ENCODE assay signal across 24 cellular contexts in genomic region chr16:57730771-57731730, GRCh38. TPM values are rescaled to one million over a fixed set of nuclear protein-coding genes. Genes with fewer than 3 reads are reported as not detected.
DNase-seq lines count a peak whose midpoint lies in the region; ATAC-seq, FAIRE-seq and TF ChIP-seq lines count a peak whose summit lies in the region.
"Had no signal": no experiment of that assay in that cellular context is flagged by ENCODE, and none has a peak within 500 bp of the region (broad histone marks: within the 10 kb centered on the region; RNA-seq: fewer than 3 reads in every experiment).

No MANE protein-coding gene starts in this region.

- no peaks in the 10 kb centered on the region for H3K36me3 ChIP-seq in ascending aorta
- no peaks in the 10 kb centered on the region for H3K36me3 ChIP-seq in SJCRH30
- H3K36me3 ChIP-seq: MG63 had no signal

- no peaks in the 10 kb centered on the region for H3K36me3 Mint-ChIP-seq in CD14-positive monocyte

- peak; percentile 28 for FAIRE-seq in HTR-8/SVneo (lab: Jason Lieb, UNC)

- peaks cover under 1 to 6% of the 10 kb centered on the region in 2 donors for H3K4me1 ChIP-seq in ascending aorta
- H3K4me1 ChIP-seq in SJCRH30: no peaks in the 10 kb centered on the region

- intact Hi-C loops in CD14-positive monocyte (cut with micrococcal nuclease) (loop anchor here (5.0 to 10.0 kb wide), 5 partner anchors 34 to 426 kb away; partner anchors contain the start of genes CFAP20 (in 1 of the 2), DRC7 (in 1 of the 2) and POLR2C (in 1 of the 2)), ascending aorta (cut with DNase I) (loop anchor here (5.0 to 10.0 kb wide), 6 partner anchors 86 to 1306 kb away; partner anchors contain the start of genes AMFR, ARL2BP, CIAPIN1 and COQ9), head of caudate nucleus (cut with DNase I) (no loop called here)

- peak overlapping the region in 5 of 7 donors; percentile 8 to 81 (median 37) for H3K27ac Mint-ChIP-seq in CD14-positive monocyte
- H3K27ac Mint-ChIP-seq: B cell; CD4-positive, CD25-positive, alpha-beta regulatory T cell; H9 had no signal

- H3K9me3 ChIP-seq in ascending aorta (no peaks in the 10 kb centered on the region), SJCRH30 (replicated peaks) (no peaks in the 10 kb centered on the region)

- H3K27me3 ChIP-seq in ascending aorta (no peaks in the 10 kb centered on the region), SJCRH30 (no peaks in the 10 kb centered on the region)
- H3K27me3 ChIP-seq: MG63 had no signal

- peaks cover 0 to 5% (median 0%) of the 10 kb centered on the region in 7 donors for H3K9me3 Mint-ChIP-seq in CD14-positive monocyte

- peak overlapping the region in 1 of 2 donors; percentile 10 for H3K4me3 Mint-ChIP-seq in CD14-positive monocyte
- H3K4me3 Mint-ChIP-seq: B cell, H9 had no signal

- H3K4me1 Mint-ChIP-seq in CD14-positive monocyte: peaks cover 11% of the 10 kb centered on the region

- ATAC-seq in HG03108 (IDR thresholded peaks at IDR 0.05; ENCODE audit: unreplicated experiment): no peak
- ATAC-seq in HG03039 (IDR thresholded peaks at IDR 0.05; ENCODE audit: unreplicated experiment): no peak
- ATAC-seq: Panc1 had no signal

- no peak for TF ChIP-seq CTCF in CD14-positive monocyte (IDR thresholded peaks at IDR 0.05)
- no peak for TF ChIP-seq CTCF in ascending aorta (IDR thresholded peaks at IDR 0.05)

- H3K27me3 Mint-ChIP-seq in CD14-positive monocyte (ENCODE audit: low read depth in 3 of 3): peaks cover 0 to 3% (median 2%) of the 10 kb centered on the region in 3 donors
- H3K27me3 Mint-ChIP-seq: B cell had no signal

- H3K4me3 ChIP-seq in ascending aorta (no peak overlapping the region), SJCRH30 (no peak overlapping the region)
- H3K4me3 ChIP-seq: MG63 had no signal

- no peak for DNase-seq in CD14-positive monocyte (ENCODE audit: low spot score)
- no peak for DNase-seq in HTR-8/SVneo (ENCODE audit: insufficient read length, low spot score)
- no peak for DNase-seq in ascending aorta (ENCODE audit: low spot score in 2 of 2)
- peak; percentile 75 for DNase-seq in mesenteric fat pad (ENCODE audit: low spot score)
- DNase-seq in head of caudate nucleus: no peak
- DNase-seq in SJCRH30: no peak
- DNase-seq: CD4-positive, CD25-positive, alpha-beta regulatory T cell; COR-L47; GF-D8; H9; Kasumi-1; MG63; NCI-H1105; NCI-H1694; NCI-H226; NCI-H524; SW 1271 had no signal

- H3K27ac ChIP-seq in ascending aorta: peak overlapping the region; percentile 11 to 13
- H3K27ac ChIP-seq in SJCRH30: no peak overlapping the region
- H3K27ac ChIP-seq: HL-60 had no signal

RNA-seq across cellular contexts. Expression of gene KATNB1, which starts 4.5 kb away (rescaled TPM):
- 10 to 100 TPM; 16.9 to 17.7 TPM for polyA plus RNA-seq in CD14-positive monocyte
- total RNA-seq in ascending aorta: 35.3 TPM
- total RNA-seq in mesenteric fat pad: 14.4 TPM
- total RNA-seq in SJCRH30 (2014; rRNA removed; shearing (Covaris generic)): 35.2 and 38.9 TPM in 2 replicates

RNA-seq across cellular contexts. Expression of gene DRC7, which starts 36.4 kb away (rescaled TPM):
- under 1 TPM in 1 of 2 donors, not detected in 1; 0.11 TPM for polyA plus RNA-seq in CD14-positive monocyte
- total RNA-seq in ascending aorta (not detected), mesenteric fat pad (not detected)
- total RNA-seq in SJCRH30 (2014; rRNA removed; shearing (Covaris generic)): not detected in 2 replicates
- total RNA-seq: CD4-positive, CD25-positive, alpha-beta regulatory T cell; HT1080 had no signal
- polyA plus RNA-seq: AG04450; CD4-positive, CD25-positive, alpha-beta regulatory T cell had no signal
